10 cellular contexts compared by ENCODE assay signal in genomic region chr6:6131492-6132109, GRCh38.
DNase-seq lines count a peak whose midpoint lies in the region; ATAC-seq and TF ChIP-seq lines count a peak whose summit lies in the region.
"Had no signal": no experiment of that assay in that cellular context is flagged by ENCODE, and none has a peak within 500 bp of the region (broad histone marks: within the 10 kb centered on the region; RNA-seq: fewer than 3 reads in every experiment).

No MANE protein-coding gene starts in this region.

- H3K4me3 ChIP-seq in fibroblast of lung (replicated peaks in 1 of 4; ENCODE audit: control extremely low read depth in 1 of 4, insufficient read depth in 1 of 4, low read depth in 3 of 4, low read length in 4 of 4), result no peak overlapping the region

- TF ChIP-seq CTCF in 22Rv1 (IDR thresholded peaks at IDR 0.05) (peak; percentile 83), fibroblast of lung (conservative IDR thresholded peaks at IDR 0.05 in 1 of 2, IDR thresholded peaks at IDR 0.05 in 1 of 2; ENCODE audit: low read depth in 1 of 2, low read length in 2 of 2) (peak; percentile 13 to 16)

- no peak overlapping the region for H3K4me2 ChIP-seq in fibroblast of lung (ENCODE audit: extremely low read depth, insufficient read depth, low read length)

- ATAC-seq in GM19455 (IDR thresholded peaks at IDR 0.05; ENCODE audit: unreplicated experiment), result no peak
- ATAC-seq in GM18505 (IDR thresholded peaks at IDR 0.05; ENCODE audit: unreplicated experiment), result no peak
- no peak for ATAC-seq in stimulated activated naive CD8-positive, alpha-beta T cell treated with anti-CD3 and anti-CD28 coated beads, Interleukin-15, Interleukin-2, amounts not matched to agents 100 U/mL and 50 U/mL, for 24 hours
- no peak for ATAC-seq in esophagus mucosa
- ATAC-seq: T-cell had no signal

- no peaks in the 10 kb centered on the region for H3K9me3 ChIP-seq in fibroblast of lung (ENCODE audit: control insufficient read depth, insufficient read depth, low read depth, low read length)

- no peaks in the 10 kb centered on the region for H3K27me3 ChIP-seq in fibroblast of lung (ENCODE audit: control insufficient read depth, insufficient read depth, low read length)

- H3K36me3 ChIP-seq in fibroblast of lung (ENCODE audit: control insufficient read depth, insufficient read depth, low read length), result no peaks in the 10 kb centered on the region

- no peak for TF ChIP-seq POLR2A in GM18505 (IDR thresholded peaks at IDR 0.05; ENCODE audit: borderline replicate concordance, extremely low read depth, insufficient read depth, insufficient read length)

- no peaks in the 10 kb centered on the region for H3K4me1 ChIP-seq in fibroblast of lung (ENCODE audit: control insufficient read depth, extremely low read depth, insufficient read depth, low read length)

- DNase-seq in Daoy (ENCODE audit: low read depth) (peak; percentile 35), NCI-H774 (lab: John Stamatoyannopoulos, UW) (peak; percentile 1), fibroblast of lung (ENCODE audit: low read depth in 2 of 2) (no peak)
- DNase-seq in stimulated activated naive CD8-positive, alpha-beta T cell treated with anti-CD3 and anti-CD28 coated beads, Interleukin-15, Interleukin-2, amounts not matched to agents 100 U/mL and 50 U/mL, for 24 hours, result no peak
- DNase-seq: effector CD4-positive, alpha-beta T cell had no signal

- H3K27ac ChIP-seq in 22Rv1 (no peak overlapping the region), fibroblast of lung (ENCODE audit: insufficient read depth, low read length) (no peak overlapping the region)

- H3K79me2 ChIP-seq in fibroblast of lung (ENCODE audit: control insufficient read depth, insufficient read depth, low read length), result no peaks in the 10 kb centered on the region

- no peaks in the 10 kb centered on the region for H4K20me1 ChIP-seq in fibroblast of lung (ENCODE audit: control insufficient read depth, extremely low read depth, insufficient read depth, low read length)

- H3K9ac ChIP-seq in fibroblast of lung (ENCODE audit: insufficient read depth, low read length), result no peak overlapping the region

- H2AFZ ChIP-seq in fibroblast of lung (ENCODE audit: low read length), result no peak overlapping the region

Comparison
In these comparisons a context has a peak if more than half of its experiments do, and no peak if none do; other contexts are left out.
1. DNase-seq: peak in Daoy (single experiment) and NCI-H774 (single experiment); none in fibroblast of lung (0 of 2) and stimulated activated naive CD8-positive, alpha-beta T cell treated with anti-CD3 and anti-CD28 coated beads, Interleukin-15, Interleukin-2, amounts not matched to agents 100 U/mL and 50 U/mL, for 24 hours (single experiment).